ENCODE assay signal across 8 cellular contexts in genomic region chr16:2500937-2501750, GRCh38. TPM values are rescaled to one million over a fixed set of nuclear protein-coding genes. Genes with fewer than 3 reads are reported as not detected.
DNase-seq lines count a peak whose midpoint lies in the region; ATAC-seq and TF ChIP-seq lines count a peak whose summit lies in the region.

No MANE protein-coding gene starts in this region.

- peak overlapping the region; percentile 79 for H3K9ac ChIP-seq in iPS-15b (ENCODE audit: low read depth, low read length)

- H3K4me3 ChIP-seq in body of pancreas: no peak overlapping the region
- H3K4me3 ChIP-seq in iPS-15b (ENCODE audit: low read depth, low read length): peak overlapping the region; percentile 49
- no peak overlapping the region for H3K4me3 ChIP-seq in skeletal muscle cell (ENCODE audit: low read depth, low read length)

- TF ChIP-seq POLR2A in body of pancreas (IDR thresholded peaks at IDR 0.05): peak in 1 of 3 donors; percentile 4

- H3K9me3 ChIP-seq in body of pancreas: no peaks in the 10 kb centered on the region
- H3K9me3 ChIP-seq in iPS-15b (ENCODE audit: control insufficient read depth, insufficient read depth, low read length): no peaks in the 10 kb centered on the region

- intact Hi-C loops in body of pancreas (cut with DNase I): no loop called here

- peak; percentile 87 for DNase-seq in AG20443 (ENCODE audit: low spot score)
- peak; percentile 89 for DNase-seq in GM20000 (ENCODE audit: low spot score)
- peak; percentile 65 for DNase-seq in NCI-H1694 treated with DMSO at 0.1 percent for 48 hours (lab: John Stamatoyannopoulos, UW)
- DNase-seq in UCSD-AML1 (lab: John Stamatoyannopoulos, UW; ENCODE audit: unreplicated experiment): peak; percentile 83
- DNase-seq in body of pancreas: peak; percentile 83 to 89 (median 86)
- DNase-seq in skeletal muscle cell (ENCODE audit: low read depth): peak; percentile 55

- peak; percentile 96 for TF ChIP-seq CTCF in GM20000 (IDR thresholded peaks at IDR 0.05; ENCODE audit: extremely low read depth, missing control alignments)
- TF ChIP-seq CTCF in body of pancreas (IDR thresholded peaks at IDR 0.05): peak; percentile 94 to 97 (median 96)

- H3K4me1 ChIP-seq in body of pancreas (peaks cover 60% of the 10 kb centered on the region), iPS-15b (ENCODE audit: control insufficient read depth, insufficient read depth, low read length) (peaks cover 8% of the 10 kb centered on the region)

- no peaks in the 10 kb centered on the region for H3K27me3 ChIP-seq in body of pancreas
- no peaks in the 10 kb centered on the region for H3K27me3 ChIP-seq in iPS-15b (ENCODE audit: control insufficient read depth, insufficient read depth, low read length)

- peaks cover 0 to 1% of the 10 kb centered on the region in 2 donors for H3K36me3 ChIP-seq in body of pancreas (replicated peaks in 1 of 2; ENCODE audit: insufficient read depth in 1 of 2, low read depth in 2 of 2)
- peaks cover 25% of the 10 kb centered on the region for H3K36me3 ChIP-seq in iPS-15b (ENCODE audit: control insufficient read depth, insufficient read depth, low read length)

- H3K27ac ChIP-seq in body of pancreas: peak overlapping the region in 3 of 4 donors; percentile 59 to 77 (median 71)

- WGBS in body of pancreas, 2 donors: 39 to 80% methylated on average over 4 to 22 of the region's 22 CpGs

- ATAC-seq in body of pancreas (peak; percentile 74), GM19324 (IDR thresholded peaks at IDR 0.05; ENCODE audit: low FRiP score, unreplicated experiment) (no peak)

RNA-seq across cellular contexts. Expression of gene ATP6V0C, which starts 12.6 kb away (rescaled TPM):
- 10 to 100 TPM; 33.5 to 38.9 TPM for total RNA-seq in body of pancreas

RNA-seq across cellular contexts. Expression of gene AMDHD2, which starts 19.0 kb away (rescaled TPM):
- total RNA-seq in body of pancreas: 10 to 100 TPM; 13.7 to 33.6 TPM

RNA-seq across cellular contexts. Expression of gene TBC1D24, which starts 26.2 kb away (rescaled TPM):
- total RNA-seq in body of pancreas: 10 to 100 TPM; 18.7 to 30.0 TPM

RNA-seq across cellular contexts. Expression of gene NTN3, which starts 30.0 kb away (rescaled TPM):
- total RNA-seq in body of pancreas: not detected

RNA-seq across cellular contexts. Expression of gene CEMP1, which starts 30.1 kb away (rescaled TPM):
- 1 to 10 TPM in 1 of 2 donors, under 1 TPM in 1; 0.52 to 1.3 TPM for total RNA-seq in body of pancreas
